13 cellular contexts compared by ENCODE assay signal in the genomic region with DNA sequence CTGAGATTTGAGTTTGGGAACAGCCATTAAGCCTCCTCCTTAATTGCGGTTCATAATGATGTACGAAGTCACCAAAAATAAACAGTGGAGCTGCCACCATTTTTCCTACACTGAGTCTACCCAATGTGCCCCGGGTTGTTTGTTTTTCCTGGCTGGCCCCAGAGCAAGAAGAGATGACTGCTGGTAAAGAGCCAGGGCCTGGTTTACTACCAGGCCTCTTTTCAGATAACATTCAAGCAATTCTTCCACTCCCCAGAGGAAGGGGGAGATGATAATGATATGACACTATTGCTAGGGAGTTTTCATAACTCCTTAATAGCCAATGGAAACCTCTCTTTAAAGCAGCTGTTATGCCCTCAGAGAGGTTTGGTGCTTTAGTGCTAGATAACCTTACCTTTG. TPM values are rescaled to one million over a fixed set of nuclear protein-coding genes. Genes with fewer than 3 reads are reported as not detected.
DNase-seq lines count a peak whose midpoint lies in the region; ATAC-seq, FAIRE-seq and TF ChIP-seq lines count a peak whose summit lies in the region.
"Had no signal": no experiment of that assay in that cellular context is flagged by ENCODE, and none has a peak within 500 bp of the region (broad histone marks: within the 10 kb centered on the region; RNA-seq: fewer than 3 reads in every experiment).

No MANE protein-coding gene starts in this region.

- no peak overlapping the region for H3K4me3 Mint-ChIP-seq in nephron
- no peak overlapping the region for H3K4me3 Mint-ChIP-seq in stimulated activated naive CD8-positive, alpha-beta T cell treated with anti-CD3 and anti-CD28 coated beads, Interleukin-15, amount 100 ng/mL, for 72 hours
- H3K4me3 Mint-ChIP-seq: activated T-cell treated with anti-CD3 and anti-CD28 coated beads, Interleukin-2, amount 50 U/mL, for 72 hours; neural progenitor cell; WTC11 had no signal

- peaks cover 30% of the 10 kb centered on the region for H3K4me1 Mint-ChIP-seq in nephron
- H3K4me1 Mint-ChIP-seq in stimulated activated naive CD8-positive, alpha-beta T cell treated with anti-CD3 and anti-CD28 coated beads, Interleukin-15, amount 100 ng/mL, for 72 hours = no peaks in the 10 kb centered on the region
- H3K4me1 Mint-ChIP-seq: WTC11 had no signal

- H3K4me3 ChIP-seq in fibroblast of pulmonary artery (replicated peaks; ENCODE audit: low read depth, low read length) = no peak overlapping the region
- H3K4me3 ChIP-seq: neural progenitor cell had no signal

- DNase-seq in Right ventricle myocardium inferior (ENCODE audit: missing footprints) = no peak
- DNase-seq in cardiac septum (ENCODE audit: low spot score) = no peak
- peak; percentile 72 for DNase-seq in fibroblast of pulmonary artery (ENCODE audit: low read depth)
- no peak for DNase-seq in urothelium cell line (ENCODE audit: low spot score)
- no peak for DNase-seq in stimulated activated naive CD8-positive, alpha-beta T cell treated with anti-CD3 and anti-CD28 coated beads, Interleukin-15, amount 100 ng/mL, for 72 hours
- DNase-seq in dedifferentiated amniotic fluid mesenchymal stem cell (ENCODE audit: extremely low spot score) = no peak
- DNase-seq: activated T-cell treated with anti-CD3 and anti-CD28 coated beads, Interleukin-2, amount 50 U/mL, for 72 hours; GF-D8 had no signal

- H3K27me3 Mint-ChIP-seq in nephron (ENCODE audit: low read depth) = no peaks in the 10 kb centered on the region
- no peaks in the 10 kb centered on the region for H3K27me3 Mint-ChIP-seq in stimulated activated naive CD8-positive, alpha-beta T cell treated with anti-CD3 and anti-CD28 coated beads, Interleukin-15, amount 100 ng/mL, for 72 hours

- TF ChIP-seq CTCF in fibroblast of pulmonary artery (IDR thresholded peaks at IDR 0.05; ENCODE audit: low read length, missing control alignments) (no peak), nephron (IDR thresholded peaks at IDR 0.05; ENCODE audit: unreplicated experiment in 3 of 3) (no peak)

- FAIRE-seq in urothelium cell line (lab: Jason Lieb, UNC) = no peak
- FAIRE-seq: H1 had no signal

- H3K36me3 Mint-ChIP-seq in nephron (ENCODE audit: low read depth) = peaks cover 48% of the 10 kb centered on the region

- intact Hi-C loops in Right ventricle myocardium inferior (cut with DNase I) (no loop called here), cardiac septum (cut with DNase I) (no loop called here)

- ATAC-seq in Right ventricle myocardium inferior (peak; percentile 53), GM18519 (IDR thresholded peaks at IDR 0.05; ENCODE audit: low FRiP score, unreplicated experiment) (no peak)
- ATAC-seq in stimulated activated naive CD8-positive, alpha-beta T cell treated with anti-CD3 and anti-CD28 coated beads, Interleukin-15, amount 100 ng/mL, for 72 hours = no peak
- ATAC-seq: activated T-cell treated with anti-CD3 and anti-CD28 coated beads, Interleukin-2, amount 50 U/mL, for 72 hours; WTC11 had no signal

- no peaks in the 10 kb centered on the region for H3K9me3 Mint-ChIP-seq in nephron
- no peaks in the 10 kb centered on the region for H3K9me3 Mint-ChIP-seq in stimulated activated naive CD8-positive, alpha-beta T cell treated with anti-CD3 and anti-CD28 coated beads, Interleukin-15, amount 100 ng/mL, for 72 hours
- H3K9me3 Mint-ChIP-seq: activated T-cell treated with anti-CD3 and anti-CD28 coated beads, Interleukin-2, amount 50 U/mL, for 72 hours; neural progenitor cell; WTC11 had no signal

- peak overlapping the region; percentile 95 to 97 (median 96) for H3K27ac Mint-ChIP-seq in nephron
- H3K27ac Mint-ChIP-seq in stimulated activated naive CD8-positive, alpha-beta T cell treated with anti-CD3 and anti-CD28 coated beads, Interleukin-15, amount 100 ng/mL, for 72 hours = peak overlapping the region in 1 of 2 donors; percentile 12
- H3K27ac Mint-ChIP-seq: activated T-cell treated with anti-CD3 and anti-CD28 coated beads, Interleukin-2, amount 50 U/mL, for 72 hours; neural progenitor cell had no signal

RNA-seq across cellular contexts. Expression of gene BRAP, which starts 42.3 kb away (rescaled TPM):
- total RNA-seq in Right ventricle myocardium inferior = 14.1 TPM
- 13.9 TPM for total RNA-seq in cardiac septum

RNA-seq across cellular contexts. Expression of gene ACAD10, which starts 42.4 kb away (rescaled TPM):
- total RNA-seq in Right ventricle myocardium inferior = 27.8 TPM
- 30.8 TPM for total RNA-seq in cardiac septum

RNA-seq across cellular contexts. Expression of gene ATXN2, which starts 44.3 kb away (rescaled TPM):
- total RNA-seq in Right ventricle myocardium inferior (48.4 TPM), cardiac septum (56.1 TPM)
